ENCODE assay signal across 9 cellular contexts in the genomic region with DNA sequence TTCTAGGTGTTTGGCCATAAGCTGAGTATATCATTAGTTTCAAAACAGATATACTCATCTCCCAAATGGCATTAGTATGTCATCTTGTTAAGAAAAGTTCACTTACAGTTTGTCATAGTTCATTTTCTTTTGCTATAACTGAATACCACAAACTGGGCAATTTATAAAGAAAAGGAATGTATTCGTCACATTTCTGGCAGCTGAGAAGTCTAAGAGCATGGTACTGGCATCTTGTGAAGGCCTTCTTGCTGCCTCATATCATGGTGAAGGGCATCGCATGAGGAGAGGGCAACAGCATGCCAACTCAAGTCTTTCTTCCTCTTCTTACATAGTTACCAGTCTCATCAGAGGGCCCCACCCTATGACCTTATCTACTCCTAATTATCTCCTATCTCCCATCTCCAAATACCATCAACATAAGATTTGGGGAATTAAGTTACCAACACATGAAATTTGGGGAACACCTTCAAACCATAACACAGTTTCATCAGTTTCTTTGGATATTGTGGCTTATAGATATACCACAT.
"Had no signal": no experiment of that assay in that cellular context is flagged by ENCODE, and none has a peak within 500 bp of the region (broad histone marks: within the 10 kb centered on the region; RNA-seq: fewer than 3 reads in every experiment).

No MANE protein-coding gene starts in this region.

- DNase-seq: activated CD4-positive, alpha-beta T cell treated with anti-CD3 and anti-CD28 coated beads for 1 hour; activated gamma-delta T cell treated with Interleukin-2 at 50 U/mL for 16 hours; body of pancreas; heart right ventricle; left lung; right lobe of liver; stimulated activated CD4-positive, alpha-beta T cell treated with anti-CD3 and anti-CD28 coated beads, Interleukin-4, amount 100 ng/mL, for 1 hour; thyroid gland had no signal

- ATAC-seq: activated naive CD4-positive, alpha-beta T cell treated with anti-CD3 and anti-CD28 coated beads, Interleukin-2, amount 50 U/mL, for 72 hours; body of pancreas; heart right ventricle; left lung; right lobe of liver had no signal
